In the genomic region with DNA sequence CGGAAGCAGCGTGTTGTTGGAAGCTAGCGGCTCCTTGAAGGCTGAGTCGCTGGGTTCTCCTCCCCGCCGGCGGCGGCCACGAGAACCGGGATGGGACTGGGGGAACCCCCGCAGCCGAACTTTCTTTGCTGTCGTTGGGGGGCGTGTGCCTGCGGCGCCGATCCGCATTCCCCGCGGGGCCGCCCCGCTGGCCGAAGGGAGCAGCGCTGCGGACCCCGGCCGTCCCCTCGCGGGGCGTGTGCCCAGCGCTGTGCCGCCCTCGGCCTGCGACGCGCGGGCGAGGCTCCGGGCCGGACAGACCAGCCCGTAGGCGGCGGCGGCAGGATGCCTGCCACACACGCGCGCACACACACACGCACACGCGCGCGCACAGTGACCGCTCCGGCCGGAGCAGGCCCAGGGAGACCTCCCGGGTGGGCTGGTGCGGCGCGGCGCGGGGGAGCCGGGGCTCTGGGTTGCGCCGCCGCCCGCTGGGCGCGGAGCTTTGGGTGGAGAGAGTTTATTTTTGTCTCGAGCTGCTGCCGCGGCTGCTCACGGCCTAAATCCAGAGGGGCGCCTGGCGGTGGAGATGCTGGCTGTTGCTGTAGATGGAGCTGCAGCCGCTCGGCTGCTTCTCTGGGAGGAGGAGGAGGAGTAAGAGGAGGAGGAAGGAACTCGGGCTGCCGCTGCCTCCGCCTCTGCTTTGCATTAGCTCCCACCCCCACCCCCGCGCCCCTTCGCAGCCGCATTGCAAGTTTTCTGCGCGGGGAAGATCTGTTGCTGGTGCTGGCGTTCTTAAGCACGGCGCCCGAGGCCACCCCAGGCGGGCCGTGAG, we compare ENCODE assay signal across 8 cellular contexts. TPM values are rescaled to one million over a fixed set of nuclear protein-coding genes. Genes with fewer than 3 reads are reported as not detected.
A peak's percentile ranks its signal among the peaks of the same experiment; 100 is the strongest.
DNase-seq lines count a peak whose midpoint lies in the region; ATAC-seq, FAIRE-seq and TF ChIP-seq lines count a peak whose summit lies in the region.

Gene SAMD4A (plus strand): TSS at position 719 of the 814 bp plus-strand sequence. CDS start 789 bp downstream, outside the sequence.

- CTCF ChIA-PET in activated CD8-positive, alpha-beta memory T cell treated with anti-CD3 and anti-CD28 coated beads, Interleukin-2, amount 10 ng/mL, durations not matched to agents 7 days and 5 days (lab: Charles Lee) = interaction anchor here (0.7 to 8.5 kb wide), 22 partner anchors 16 to 248 kb away, joined by 3 to 246 read pairs (median 3); partner anchors contain the start of gene GMFB
- CTCF ChIA-PET in H1 (lab: Charles Lee; ENCODE audit: partially characterized antibody) = interaction anchor here (0.7 to 8.8 kb wide), 14 partner anchors 15 to 239 kb away, joined by 3 to 98 read pairs (median 3); no protein-coding TSS in a partner anchor

- H3K27ac ChIP-seq in H1 (ENCODE audit: low read depth, low read length) = no peak within 1 kb of the TSS

- no peak for FAIRE-seq in H1 (lab: Jason Lieb, UNC)

- H3K9me3 ChIP-seq in H1 (ENCODE audit: insufficient read depth in 2 of 2, low read depth in 1 of 2, low read length in 1 of 2) = no peaks in the 10 kb centered on the region

- peaks cover 19% of the 10 kb centered on the region for H3K4me1 Mint-ChIP-seq in activated CD8-positive, alpha-beta memory T cell treated with anti-CD3 and anti-CD28 coated beads, Interleukin-2, amount 10 ng/mL, durations not matched to agents 7 days and 5 days

- H3K23ac ChIP-seq in H1 (ENCODE audit: insufficient read length) = no peak within 1 kb of the TSS

- peak within 1 kb of the TSS; percentile 86 for H3K4me3 ChIP-seq in AG09309 (ENCODE audit: control insufficient read depth, low read depth, low read length)
- peak within 1 kb of the TSS; percentile 62 to 84 (median 77) for H3K4me3 ChIP-seq in H1 (ENCODE audit: extremely low read depth in 1 of 4, insufficient read depth in 2 of 4, low read depth in 3 of 4, low read length in 4 of 4)

- peaks cover 46% of the 10 kb centered on the region for H3K27me3 Mint-ChIP-seq in activated CD8-positive, alpha-beta memory T cell treated with anti-CD3 and anti-CD28 coated beads, Interleukin-2, amount 10 ng/mL, durations not matched to agents 7 days and 5 days

- peak within 1 kb of the TSS; percentile 67; the same call in 1 of the 2 replicates for H2BK5ac ChIP-seq in H1 (ENCODE audit: low read depth, low read length)

- peak within 1 kb of the TSS; percentile 32 for H3K27ac Mint-ChIP-seq in activated CD8-positive, alpha-beta memory T cell treated with anti-CD3 and anti-CD28 coated beads, Interleukin-2, amount 10 ng/mL, durations not matched to agents 7 days and 5 days

- H4K91ac ChIP-seq in H1 (replicated peaks; ENCODE audit: insufficient read length, low read length) = no peak within 1 kb of the TSS

- DNase-seq in AG09309 (ENCODE audit: low read depth) (peak; percentile 71), NCI-H526 (lab: John Stamatoyannopoulos, UW) (peak; percentile 53 to 90), H1 (ENCODE audit: low read depth in 1 of 2, low spot score in 2 of 2) (peak in 1 of 2 experiments; percentile 75), medulla oblongata (ENCODE audit: extremely low spot score) (peak; percentile 82)
- DNase-seq in activated CD8-positive, alpha-beta memory T cell treated with anti-CD3 and anti-CD28 coated beads, Interleukin-2, amount 10 ng/mL, durations not matched to agents 7 days and 5 days = peak; percentile 67
- DNase-seq in stimulated activated CD8-positive, alpha-beta memory T cell treated with anti-CD3 and anti-CD28 coated beads, Interleukin-15, amount 100 ng/mL, for 48 hours (ENCODE audit: low read depth in 2 of 2) = peak; percentile 27 to 32

- H2BK15ac ChIP-seq in H1 (ENCODE audit: low read length) = no peak within 1 kb of the TSS

- H3K4me2 ChIP-seq in H1 (ENCODE audit: insufficient read depth in 1 of 2, low read depth in 2 of 2, low read length in 2 of 2) = peak within 1 kb of the TSS; percentile 93 to 98

- H2BK120ac ChIP-seq in H1 (replicated peaks; ENCODE audit: low read depth, low read length) = no peak within 1 kb of the TSS

- peak in 1 of 2 experiments; percentile 10; a peak in 1 of 4 replicates for TF ChIP-seq RAD21 in H1 (IDR thresholded peaks at IDR 0.05 in 1 of 2, conservative IDR thresholded peaks at IDR 0.05 in 1 of 2; ENCODE audit: low read depth in 2 of 2, low read length in 2 of 2)

- H3K36me3 ChIP-seq in H1 (ENCODE audit: control insufficient read depth in 2 of 4, insufficient read depth in 4 of 4, low read length in 3 of 4) = no peaks in the 10 kb centered on the region

- TF ChIP-seq EP300 in H1 (IDR thresholded peaks at IDR 0.05; ENCODE audit: borderline replicate concordance in 1 of 2, low read depth in 2 of 2, low read length in 2 of 2) = no peak

- no peaks in the 10 kb centered on the region; the same call in 1 of the 2 replicates for H3K79me1 ChIP-seq in H1 (ENCODE audit: low read depth, low read length)

- H3K56ac ChIP-seq in H1 (replicated peaks; ENCODE audit: insufficient read length, low read depth, low read length) = no peak within 1 kb of the TSS

- H2BK20ac ChIP-seq in H1 (ENCODE audit: low read length) = no peak within 1 kb of the TSS

- no peak within 1 kb of the TSS for H2AK5ac ChIP-seq in H1 (ENCODE audit: low read depth, low read length)

- peaks cover 20% of the 10 kb centered on the region for H3K23me2 ChIP-seq in H1 (ENCODE audit: low read depth, low read length)

- H2BK12ac ChIP-seq in H1 (ENCODE audit: low read depth, low read length) = no peak within 1 kb of the TSS; the same call in 1 of the 2 replicates

- H3K79me2 ChIP-seq in H1 (ENCODE audit: control insufficient read depth in 1 of 2, insufficient read depth in 2 of 2, low read length in 2 of 2) = peaks cover 0 to 10% of the 10 kb centered on the region in 2 experiments; a peak in 2 of 4 replicates

- H3K14ac ChIP-seq in H1 (ENCODE audit: insufficient read length) = no peak within 1 kb of the TSS

- ATAC-seq in GM18907 (IDR thresholded peaks at IDR 0.05; ENCODE audit: unreplicated experiment) (peak; percentile 44), HG03108 (IDR thresholded peaks at IDR 0.05; ENCODE audit: unreplicated experiment) (peak; percentile 29)
- ATAC-seq in activated CD8-positive, alpha-beta memory T cell treated with anti-CD3 and anti-CD28 coated beads, Interleukin-2, amount 10 ng/mL, durations not matched to agents 7 days and 5 days = peak; percentile 38

- no peak within 1 kb of the TSS for H3K4ac ChIP-seq in H1 (replicated peaks; ENCODE audit: insufficient read length, low read depth, low read length)

- H4K20me1 ChIP-seq in H1 (replicated peaks in 1 of 2; ENCODE audit: control insufficient read depth in 1 of 2, insufficient read depth in 2 of 2, low read length in 2 of 2) = no peaks in the 10 kb centered on the region

- TF ChIP-seq CTCF in AG09309 (IDR thresholded peaks at IDR 0.05; ENCODE audit: control insufficient read depth, insufficient read depth, low read depth, low read length, missing control alignments) = peak; percentile 49
- no peak for TF ChIP-seq CTCF in H1 (IDR thresholded peaks at IDR 0.05; ENCODE audit: control extremely low read depth in 1 of 3, insufficient read depth in 1 of 3, low read depth in 1 of 3, low read length in 3 of 3)

- H3K18ac ChIP-seq in H1 (ENCODE audit: extremely low read depth, low read length) = peak within 1 kb of the TSS; percentile 79; the same call in 1 of the 2 replicates

- peaks cover 0 to 30% (median 11%) of the 10 kb centered on the region in 4 experiments; a peak in 4 of 7 replicates for H3K27me3 ChIP-seq in H1 (replicated peaks in 1 of 4; ENCODE audit: control insufficient read depth in 3 of 4, extremely low read depth in 1 of 4, insufficient read depth in 3 of 4, low read length in 3 of 4)

- peak within 1 kb of the TSS; percentile 4 to 90 (median 52); a peak in 5 of 7 replicates for H3K9ac ChIP-seq in H1 (replicated peaks in 1 of 4; ENCODE audit: extremely low read depth in 1 of 4, low read depth in 3 of 4, low read length in 3 of 4)

- peak within 1 kb of the TSS; percentile 79 for H3K4me3 Mint-ChIP-seq in activated CD8-positive, alpha-beta memory T cell treated with anti-CD3 and anti-CD28 coated beads, Interleukin-2, amount 10 ng/mL, durations not matched to agents 7 days and 5 days

- no peak; a peak in 1 of 3 replicates for TF ChIP-seq POLR2A in H1 (IDR thresholded peaks at IDR 0.05; ENCODE audit: control extremely low read depth in 1 of 2, low read depth in 2 of 2, low read length in 2 of 2)

- H3K4me1 ChIP-seq in H1 (replicated peaks in 1 of 4; ENCODE audit: control insufficient read depth in 3 of 4, insufficient read depth in 4 of 4, low read length in 3 of 4) = peaks cover 2 to 9% (median 6%) of the 10 kb centered on the region in 4 experiments; a peak in 6 of 7 replicates

- H3K36me3 Mint-ChIP-seq in activated CD8-positive, alpha-beta memory T cell treated with anti-CD3 and anti-CD28 coated beads, Interleukin-2, amount 10 ng/mL, durations not matched to agents 7 days and 5 days = no peaks in the 10 kb centered on the region

- no peaks in the 10 kb centered on the region for H3K9me3 Mint-ChIP-seq in activated CD8-positive, alpha-beta memory T cell treated with anti-CD3 and anti-CD28 coated beads, Interleukin-2, amount 10 ng/mL, durations not matched to agents 7 days and 5 days (ENCODE audit: low read depth)

- H4K5ac ChIP-seq in H1 (ENCODE audit: insufficient read length, low read depth, low read length) = no peak within 1 kb of the TSS

- WGBS in H1 (ENCODE audit: extremely low coverage in 1 of 2, insufficient coverage in 1 of 2, insufficient read length in 1 of 2, insufficient replicate concordance in 2 of 2, low coverage in 1 of 2, low lambda C conversion rate in 2 of 2, missing lambda C conversion rate in 1 of 2), 2 experiments = 1% methylated on average over 73 of the region's 91 CpGs; no CpG with 5 or more reads in 1 of the 2 experiments

- no peak within 1 kb of the TSS for H2AFZ ChIP-seq in H1 (ENCODE audit: low read length)

- peak within 1 kb of the TSS; percentile 85 for H4K8ac ChIP-seq in H1 (ENCODE audit: extremely low read depth, insufficient read depth, low read length)

- POLR2A ChIA-PET in H1 (lab: Charles Lee; ENCODE audit: partially characterized antibody) = interaction anchor here (0.8 to 3.3 kb wide), 21 partner anchors 9 to 486 kb away, joined by 3 to 20 read pairs (median 3); no protein-coding TSS in a partner anchor

TF ChIP-seq in H1, 55 proteins besides CTCF, POLR2A, EP300 and RAD21 (continues in another document):
- TF ChIP-seq SUZ12 (IDR thresholded peaks at IDR 0.05; ENCODE audit: low read length) (peak; percentile 56), ASH2L (IDR thresholded peaks at IDR 0.05; ENCODE audit: low read length) (peak; percentile 68)

RNA-seq across cellular contexts. Expression of gene SAMD4A, which starts in this region (rescaled TPM):
- 1 to 10 TPM; 1.6 to 1.7 TPM for total RNA-seq in activated CD8-positive, alpha-beta memory T cell treated with anti-CD3 and anti-CD28 coated beads, Interleukin-2, amount 10 ng/mL, durations not matched to agents 7 days and 5 days
- total RNA-seq in H1 (2021; fragmentation: NEBNext Ultra II Directional; extraction: Animal tissue kit (Norgen Biotek cat#: 25700)) = 11.5 and 12.3 TPM in 2 replicates
- 2.4 and 3.8 TPM in 2 replicates for polyA plus RNA-seq in H1 (2011; rRNA removed)
- 2.7 TPM for polyA plus RNA-seq in H1 (2011; cell fraction: cytosol; rRNA removed)
- polyA plus RNA-seq in H1 (2011; cell fraction: nucleus; rRNA removed) = 12.7 TPM
- polyA plus RNA-seq in H1 (2012, experiment 1 of 2) = 4.4 to 6.2 TPM (median 5.8 TPM) in 4 replicates
- 1.9 TPM for polyA plus RNA-seq in H1 (2012, experiment 2 of 2)
- polyA plus RNA-seq in H1 (2013, experiment 1 of 2) = 5.1 TPM
- 4.4 TPM for polyA plus RNA-seq in H1 (2013, experiment 2 of 2)
- 12.6 and 21.3 TPM in 2 replicates for polyA minus RNA-seq in H1 (2011; rRNA and poly(A)+ RNA removed)
- 10.9 TPM for polyA minus RNA-seq in H1 (2011; cell fraction: cytosol; rRNA and poly(A)+ RNA removed)
- polyA minus RNA-seq in H1 (2011; cell fraction: nucleus; rRNA and poly(A)+ RNA removed) = 24.2 TPM
